23 cellular contexts compared by ENCODE assay signal in genomic region chr5:98599016-98599415, GRCh38.
A peak's percentile ranks its signal among the peaks of the same experiment; 100 is the strongest.
DNase-seq lines count a peak whose midpoint lies in the region; ATAC-seq, FAIRE-seq and TF ChIP-seq lines count a peak whose summit lies in the region.
"Had no signal": no experiment of that assay in that cellular context is flagged by ENCODE, and none has a peak within 500 bp of the region (broad histone marks: within the 10 kb centered on the region; RNA-seq: fewer than 3 reads in every experiment).

No MANE protein-coding gene starts in this region.

- no peak overlapping the region for H3K27ac ChIP-seq in HepG2 (ENCODE audit: extremely low read length, insufficient read depth, low read length)
- H3K27ac ChIP-seq in right lobe of liver, result no peak overlapping the region
- H3K27ac ChIP-seq: 22Rv1, RWPE1 had no signal

- BruUV-seq in HepG2 (replicated peaks; lab: Mats Ljungman, UMichigan), result no TSS peak

- no peak for TF ChIP-seq RAD21 in HepG2 (CRISPR knock-in tag; IDR thresholded peaks at IDR 0.05)

- FAIRE-seq in HepG2 (lab: Jason Lieb, UNC), result no peak
- FAIRE-seq: GM12892 had no signal

- H3K4me3 ChIP-seq in HepG2 (replicated peaks in 1 of 3; ENCODE audit: insufficient read depth in 1 of 3, low read depth in 2 of 3, low read length in 3 of 3) (no peak overlapping the region), right lobe of liver (no peak overlapping the region), epithelial cell of esophagus (ENCODE audit: low read length) (no peak overlapping the region), fibroblast of villous mesenchyme (ENCODE audit: low read depth, low read length) (no peak overlapping the region), lower leg skin (ENCODE audit: low read depth, poor library complexity, severe bottlenecking) (no peak overlapping the region)

- TF ChIP-seq EP300 in HepG2 (IDR thresholded peaks at IDR 0.05; ENCODE audit: low read depth in 2 of 2, low read length in 2 of 2), result no peak
- TF ChIP-seq EP300 in HepG2 (CRISPR knock-in tag; IDR thresholded peaks at IDR 0.05; ENCODE audit: borderline replicate concordance), result no peak

- no peaks in the 10 kb centered on the region for H3K27me3 ChIP-seq in HepG2 (ENCODE audit: control insufficient read depth in 1 of 2, insufficient read depth in 2 of 2, low read length in 2 of 2)
- no peaks in the 10 kb centered on the region for H3K27me3 ChIP-seq in right lobe of liver

- H3K36me3 ChIP-seq in HepG2 (replicated peaks in 1 of 2; ENCODE audit: control insufficient read depth in 1 of 2, insufficient read depth in 2 of 2, low read length in 2 of 2), result no peaks in the 10 kb centered on the region
- H3K36me3 ChIP-seq in right lobe of liver, result no peaks in the 10 kb centered on the region

- intact Hi-C loops in HepG2 (cut with micrococcal nuclease; ENCODE audit: unreplicated experiment), result no loop called here
- intact Hi-C loops in right lobe of liver (cut with DNase I), result no loop called here
- intact Hi-C loops in lower leg skin (cut with DNase I; ENCODE audit: low total_unique reads), result no loop called here

- H3K9ac ChIP-seq in HepG2 (ENCODE audit: insufficient read depth, low read depth, low read length), result no peak overlapping the region
- H3K9ac ChIP-seq: SK-N-SH had no signal

- POLR2A ChIA-PET in HepG2 (lab: Yijun Ruan, JAX), result no interaction called here

- WGBS in HepG2 (ENCODE audit: low lambda C conversion rate), result 57% methylated on average over 1 of the region's 1 CpG
- 75% methylated on average over 1 of the region's 1 CpG for WGBS in right lobe of liver (ENCODE audit: insufficient coverage, low coverage, low lambda C conversion rate, missing lambda C conversion rate)
- WGBS in lower leg skin, 2 donors, result 89 to 94% methylated on average over 1 of the region's 1 CpG

- no peaks in the 10 kb centered on the region for H4K20me1 ChIP-seq in HepG2 (ENCODE audit: insufficient read depth, low read length)

- no peak overlapping the region for H3K4me2 ChIP-seq in HepG2 (ENCODE audit: low read depth, low read length)
- H3K4me2 ChIP-seq: SK-N-SH had no signal

- no peak for TF ChIP-seq CTCF in HepG2 (CRISPR knock-in tag; IDR thresholded peaks at IDR 0.05)
- no peak for TF ChIP-seq CTCF in right lobe of liver (IDR thresholded peaks at IDR 0.05)
- TF ChIP-seq CTCF in epithelial cell of esophagus (IDR thresholded peaks at IDR 0.05; ENCODE audit: insufficient read depth, low read depth, low read length, missing control alignments), result no peak
- TF ChIP-seq CTCF in fibroblast of villous mesenchyme (IDR thresholded peaks at IDR 0.05; ENCODE audit: insufficient read depth, low read depth, low read length), result no peak
- TF ChIP-seq CTCF in lower leg skin (IDR thresholded peaks at IDR 0.05), result no peak

- ATAC-seq in HepG2, result no peak
- ATAC-seq in right lobe of liver, result no peak
- no peak for ATAC-seq in HG03095 (IDR thresholded peaks at IDR 0.05; ENCODE audit: unreplicated experiment)
- ATAC-seq in HG02973 (IDR thresholded peaks at IDR 0.05; ENCODE audit: unreplicated experiment), result no peak
- ATAC-seq: CD8-positive, alpha-beta T cell had no signal

- no peak overlapping the region for H2AFZ ChIP-seq in HepG2 (ENCODE audit: low read length)

- no peaks in the 10 kb centered on the region for H3K79me2 ChIP-seq in HepG2 (ENCODE audit: insufficient read depth, low read length)

- H3K9me3 ChIP-seq in HepG2 (ENCODE audit: low read length) (no peaks in the 10 kb centered on the region), right lobe of liver (no peaks in the 10 kb centered on the region)

- no peak for DNase-seq in HepG2 (ENCODE audit: low spot score)
- DNase-seq in right lobe of liver, result no peak
- DNase-seq in epithelial cell of esophagus (ENCODE audit: low read depth), result peak; percentile 29
- peak; percentile 47 for DNase-seq in fibroblast of villous mesenchyme (ENCODE audit: low read depth)
- no peak for DNase-seq in NCI-H510A treated with DMSO at 0.1 percent for 48 hours (lab: John Stamatoyannopoulos, UW)
- DNase-seq in lower leg skin (ENCODE audit: low spot score in 2 of 2), result no peak
- DNase-seq: ACHN; AML-193; C1 segment of cervical spinal cord; CD8-positive, alpha-beta T cell; KBM-7; MM.1S; NCI-H1048; NCI-H1436; NCI-H1930; NCI-H748 treated with DMSO at 0.1 percent for 48 hours; SIG-M5; SK-N-SH had no signal

- no peaks in the 10 kb centered on the region for H3K4me1 ChIP-seq in HepG2 (ENCODE audit: insufficient read depth, low read length)
- no peaks in the 10 kb centered on the region for H3K4me1 ChIP-seq in right lobe of liver

- TF ChIP-seq POLR2A in HepG2 (IDR thresholded peaks at IDR 0.05; ENCODE audit: insufficient read depth in 1 of 2, low read depth in 2 of 2, low read length in 2 of 2) (no peak), right lobe of liver (IDR thresholded peaks at IDR 0.05) (no peak), lower leg skin (IDR thresholded peaks at IDR 0.05) (no peak)

- in situ Hi-C loops in HepG2 (cut with HindIII; ENCODE audit: extremely low pct_ligation_motif_present, low pct_unique_long_range_greater_than_20kb), result no loop called here

- CTCF ChIA-PET in HepG2 (lab: Yijun Ruan, JAX; ENCODE audit: low intra/inter-chr PET ratio, low total read pairs), result no interaction called here

TF ChIP-seq in HepG2, 621 proteins besides CTCF, POLR2A, EP300 and RAD21:
- TF ChIP-seq ZHX2 (IDR thresholded peaks at IDR 0.05; ENCODE audit: low read depth) (no peak), ZHX2 (CRISPR knock-in tag; IDR thresholded peaks at IDR 0.05; ENCODE audit: borderline replicate concordance) (no peak), NCOA1 (CRISPR knock-in tag; IDR thresholded peaks at IDR 0.05) (no peak), CEBPB (IDR thresholded peaks at IDR 0.05; ENCODE audit: borderline replicate concordance, low read depth, low read length) (peak; percentile 72), PBX3 (CRISPR knock-in tag; IDR thresholded peaks at IDR 0.05; ENCODE audit: borderline replicate concordance) (no peak), ZNF12 (CRISPR knock-in tag; IDR thresholded peaks at IDR 0.05) (no peak), YEATS2 (CRISPR knock-in tag; IDR thresholded peaks at IDR 0.05; ENCODE audit: borderline replicate concordance) (no peak)

Comparison
In these comparisons a context has a peak if more than half of its experiments do, and no peak if none do; other contexts are left out.
1. DNase-seq: peak in epithelial cell of esophagus (single experiment) and fibroblast of villous mesenchyme (single experiment); none in HepG2 (single experiment), right lobe of liver (0 of 3), NCI-H510A treated with DMSO at 0.1 percent for 48 hours (single experiment) and lower leg skin (0 of 2).